8 cellular contexts compared by ENCODE assay signal in genomic region chr1:85276290-85277026, GRCh38. TPM values are rescaled to one million over a fixed set of nuclear protein-coding genes. Genes with fewer than 3 reads are reported as not detected.
A peak's percentile ranks its signal among the peaks of the same experiment; 100 is the strongest.
DNase-seq lines count a peak whose midpoint lies in the region; ATAC-seq and TF ChIP-seq lines count a peak whose summit lies in the region.

BCL10 (minus strand) TSS chr1:85276632; CDS start chr1:85276352, 280 bp downstream.

- intact Hi-C loops in activated CD4-positive, alpha-beta T cell treated with anti-CD3 and anti-CD28 coated beads, Interleukin-2, amount 10 ng/mL, durations not matched to agents 24 days and 14 days (cut with micrococcal nuclease) = loop anchor here (1.0 to 5.0 kb wide), 6 partner anchors 17 to 770 kb away; partner anchors contain the start of genes C1orf52, CTBS, GNG5 and SPATA1
- intact Hi-C loops in colonic mucosa (cut with DNase I) = no loop called here

- DNase-seq in BJ (ENCODE audit: low read depth) (peak; percentile 93), NCI-H526 treated with DMSO at 0.1 percent for 48 hours (lab: John Stamatoyannopoulos, UW) (peak; percentile 97), colonic mucosa (peak; percentile 99), kidney tubule cell (ENCODE audit: low spot score) (peak; percentile 100)
- peak; percentile 100 for DNase-seq in activated CD4-positive, alpha-beta T cell treated with anti-CD3 and anti-CD28 coated beads, Interleukin-2, amount 10 ng/mL, durations not matched to agents 24 days and 14 days
- peak; percentile 85 to 95 (median 91) for DNase-seq in stimulated activated CD4-positive, alpha-beta T cell treated with anti-CD3 and anti-CD28 coated beads, Interleukin-1b, Interleukin-23, amount 100 ng/mL, for 24 hours (ENCODE audit: low read depth in 4 of 4, low spot score in 1 of 4)

- H3K27ac ChIP-seq in colonic mucosa = peak within 1 kb of the TSS; percentile 99

- peaks cover 46% of the 10 kb centered on the region for H3K4me1 Mint-ChIP-seq in activated CD4-positive, alpha-beta T cell treated with anti-CD3 and anti-CD28 coated beads, Interleukin-2, amount 10 ng/mL, durations not matched to agents 24 days and 14 days

- H3K27me3 Mint-ChIP-seq in activated CD4-positive, alpha-beta T cell treated with anti-CD3 and anti-CD28 coated beads, Interleukin-2, amount 10 ng/mL, durations not matched to agents 24 days and 14 days = peaks cover 21% of the 10 kb centered on the region

- H3K36me3 ChIP-seq in BJ (ENCODE audit: control insufficient read depth, insufficient read depth, low read length) (no peaks in the 10 kb centered on the region), colonic mucosa (no peaks in the 10 kb centered on the region)

- peak within 1 kb of the TSS; percentile 91 for H3K27ac Mint-ChIP-seq in activated CD4-positive, alpha-beta T cell treated with anti-CD3 and anti-CD28 coated beads, Interleukin-2, amount 10 ng/mL, durations not matched to agents 24 days and 14 days

- no peaks in the 10 kb centered on the region for H3K4me1 ChIP-seq in colonic mucosa

- peak within 1 kb of the TSS; percentile 98 to 100 for H3K9ac ChIP-seq in colonic mucosa (ENCODE audit: low read depth in 2 of 2, low read length in 2 of 2)

- H3K4me3 ChIP-seq in BJ (ENCODE audit: low read depth, low read length) = peak within 1 kb of the TSS; percentile 90
- H3K4me3 ChIP-seq in colonic mucosa = peak within 1 kb of the TSS; percentile 84

- H3K9me3 ChIP-seq in colonic mucosa = no peaks in the 10 kb centered on the region

- peaks cover 25% of the 10 kb centered on the region for H3K36me3 Mint-ChIP-seq in activated CD4-positive, alpha-beta T cell treated with anti-CD3 and anti-CD28 coated beads, Interleukin-2, amount 10 ng/mL, durations not matched to agents 24 days and 14 days (ENCODE audit: low read depth)

- H3K9me3 Mint-ChIP-seq in activated CD4-positive, alpha-beta T cell treated with anti-CD3 and anti-CD28 coated beads, Interleukin-2, amount 10 ng/mL, durations not matched to agents 24 days and 14 days = no peaks in the 10 kb centered on the region

- no peak for TF ChIP-seq CTCF in BJ (IDR thresholded peaks at IDR 0.05; ENCODE audit: insufficient read depth, low read depth, low read length)
- no peak for TF ChIP-seq CTCF in colonic mucosa (IDR thresholded peaks at IDR 0.05)

- peak within 1 kb of the TSS; percentile 84 for H3K4me3 Mint-ChIP-seq in activated CD4-positive, alpha-beta T cell treated with anti-CD3 and anti-CD28 coated beads, Interleukin-2, amount 10 ng/mL, durations not matched to agents 24 days and 14 days

- POLR2A ChIA-PET in BJ (lab: Charles Lee) = interaction anchor here (0.6 to 1.3 kb wide), 5 partner anchors 17 to 304 kb away, joined by 4 read pairs; partner anchors contain the start of genes C1orf52 and CCN1

- ATAC-seq in GM19324 (IDR thresholded peaks at IDR 0.05; ENCODE audit: low FRiP score, unreplicated experiment) (peak; percentile 99), HG03469 (IDR thresholded peaks at IDR 0.05; ENCODE audit: unreplicated experiment) (peak; percentile 93)

- CTCF ChIA-PET in BJ (lab: Yijun Ruan, JAX) = interaction anchor here (1.0 to 10.2 kb wide), 7 partner anchors 8 to 332 kb away, joined by 3 to 74 read pairs (median 5); partner anchors contain the start of gene C1orf52

- H3K27me3 ChIP-seq in BJ (ENCODE audit: control insufficient read depth, insufficient read depth, low read length) = no peaks in the 10 kb centered on the region
- no peaks in the 10 kb centered on the region for H3K27me3 ChIP-seq in colonic mucosa

RNA-seq across cellular contexts. Expression of gene BCL10, which starts in this region (rescaled TPM):
- 7.8 and 11.6 TPM in 2 replicates for polyA plus RNA-seq in BJ (2011; rRNA removed)
- 9.8 and 11.6 TPM in 2 replicates for polyA minus RNA-seq in BJ (2011; rRNA and poly(A)+ RNA removed)
- 25.5 and 27.8 TPM in 2 replicates for total RNA-seq in activated CD4-positive, alpha-beta T cell treated with anti-CD3 and anti-CD28 coated beads, Interleukin-2, amount 10 ng/mL, durations not matched to agents 24 days and 14 days
- 100 to 1,000 TPM in 1 of 2 donors, 10 to 100 TPM in 1; 80.7 to 167 TPM for total RNA-seq in colonic mucosa

Comparison
In these comparisons a context has a peak if more than half of its experiments do, and no peak if none do; other contexts are left out.
1. Peak in every context shown above with its lines: DNase-seq, ATAC-seq, H3K4me3 ChIP-seq and H3K27ac ChIP-seq.